ENCODE assay signal across 1 cellular context in the genomic region with DNA sequence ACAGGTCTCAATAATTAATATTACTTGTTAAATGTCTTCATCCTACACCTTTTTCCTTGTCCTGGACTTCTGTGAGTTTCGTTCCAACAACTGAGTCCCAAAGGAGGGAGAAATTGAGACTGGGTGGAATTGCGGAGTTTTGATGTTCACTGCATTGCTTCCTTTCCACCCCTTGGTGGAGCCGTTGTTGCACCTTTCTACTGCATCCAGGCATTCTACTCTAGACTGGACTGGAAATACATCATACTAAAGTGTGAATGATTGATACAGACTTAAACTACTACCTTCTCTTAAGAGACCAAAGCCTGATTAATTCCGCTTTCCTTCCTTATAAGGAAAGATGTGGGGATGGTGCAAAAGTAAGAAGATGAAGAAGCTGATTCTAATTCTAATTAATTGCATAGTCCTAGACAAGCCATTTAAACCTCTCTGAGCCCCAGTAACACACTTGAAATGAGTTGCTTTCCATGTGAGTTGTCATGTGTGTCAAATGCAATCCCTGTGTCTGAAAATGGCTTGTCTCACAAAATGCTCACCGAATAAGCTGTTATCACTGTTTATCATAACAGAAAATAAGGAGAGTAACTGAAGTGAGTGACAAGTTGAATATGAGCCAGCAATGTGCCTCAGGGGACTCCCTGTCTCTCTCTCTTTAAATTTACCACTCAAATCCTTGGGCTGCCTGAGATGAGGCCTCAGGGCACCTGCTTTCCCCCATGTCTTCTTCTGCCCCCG.
TF ChIP-seq lines count a peak whose summit lies in the region.

No MANE protein-coding gene starts in this region.

TF ChIP-seq in HCT116, 20 proteins besides CTCF, POLR2A, EP300 and RAD21 (continued from another document):
- TF ChIP-seq REST (IDR thresholded peaks at IDR 0.05; ENCODE audit: low read depth): no peak
- no peak for TF ChIP-seq ELF1 (IDR thresholded peaks at IDR 0.05; ENCODE audit: borderline replicate concordance, low read depth)
- TF ChIP-seq POLR2AphosphoS5 (IDR thresholded peaks at IDR 0.05; ENCODE audit: low read depth, low read length): no peak
- TF ChIP-seq CEBPB (IDR thresholded peaks at IDR 0.05; ENCODE audit: low read depth): no peak
- TF ChIP-seq EZH2phosphoT487 (IDR thresholded peaks at IDR 0.05; ENCODE audit: borderline replicate concordance): no peak
- TF ChIP-seq, protein P1, sequence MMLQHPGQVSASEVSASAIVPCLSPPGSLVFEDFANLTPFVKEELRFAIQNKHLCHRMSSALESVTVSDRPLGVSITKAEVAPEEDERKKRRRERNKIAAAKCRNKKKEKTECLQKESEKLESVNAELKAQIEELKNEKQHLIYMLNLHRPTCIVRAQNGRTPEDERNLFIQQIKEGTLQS (IDR thresholded peaks at IDR 0.05): no peak
- no peak for TF ChIP-seq ZBTB33 (IDR thresholded peaks at IDR 0.05; ENCODE audit: extremely low read depth, insufficient replicate concordance, low read length)
- no peak for TF ChIP-seq ZFX (IDR thresholded peaks at IDR 0.05)
